Comparison of ENCODE assay signal across 1 cellular context in genomic region chr15:74843445-74843828, GRCh38.
TF ChIP-seq lines count a peak whose summit lies in the region.

No MANE protein-coding gene starts in this region.

TF ChIP-seq in HepG2, 621 proteins besides CTCF, POLR2A, EP300 and RAD21 (continues in another document):
- TF ChIP-seq RFX3 (CRISPR knock-in tag; IDR thresholded peaks at IDR 0.05) (no peak), ZNF558 (CRISPR knock-in tag; IDR thresholded peaks at IDR 0.05; ENCODE audit: borderline replicate concordance) (no peak), NONO (IDR thresholded peaks at IDR 0.05) (no peak), NONO (CRISPR knock-in tag; conservative IDR thresholded peaks at IDR 0.05) (no peak), MIER2 (CRISPR knock-in tag; IDR thresholded peaks at IDR 0.05) (no peak), ELF4 (CRISPR knock-in tag; IDR thresholded peaks at IDR 0.05; ENCODE audit: borderline replicate concordance) (no peak), DDIT3 (CRISPR knock-in tag; IDR thresholded peaks at IDR 0.05) (no peak), TRIM24 (CRISPR knock-in tag; IDR thresholded peaks at IDR 0.05) (no peak), CBFB (CRISPR knock-in tag; IDR thresholded peaks at IDR 0.05) (peak; percentile 6; the same call in 1 of the 2 replicates), ZNF563 (CRISPR knock-in tag; IDR thresholded peaks at IDR 0.05) (no peak), GABPA (IDR thresholded peaks at IDR 0.05; ENCODE audit: low read depth, low read length) (no peak), GABPA (CRISPR knock-in tag; IDR thresholded peaks at IDR 0.05; ENCODE audit: low read depth) (no peak), ZNF503 (CRISPR knock-in tag; IDR thresholded peaks at IDR 0.05) (no peak), ZNF274 (CRISPR knock-in tag; IDR thresholded peaks at IDR 0.05) (0 out of 2 replicates have a peak, but pooled peaks have one; percentile 4), HES4 (CRISPR knock-in tag; IDR thresholded peaks at IDR 0.05; ENCODE audit: borderline replicate concordance) (0 out of 2 replicates have a peak, but pooled peaks have one; percentile 5), MED13 (CRISPR knock-in tag; IDR thresholded peaks at IDR 0.05) (no peak), ZNF383 (CRISPR knock-in tag; IDR thresholded peaks at IDR 0.05; ENCODE audit: borderline replicate concordance) (no peak), SNRNP70 (IDR thresholded peaks at IDR 0.05; ENCODE audit: low read depth, low read length) (no peak), THAP11 (CRISPR knock-in tag; IDR thresholded peaks at IDR 0.05) (no peak), ZNF674 (CRISPR knock-in tag; IDR thresholded peaks at IDR 0.05; ENCODE audit: low read depth) (no peak), THRA (CRISPR knock-in tag; IDR thresholded peaks at IDR 0.05; ENCODE audit: borderline replicate concordance) (no peak), ZNF543 (CRISPR knock-in tag; IDR thresholded peaks at IDR 0.05) (no peak), ZNF430 (CRISPR knock-in tag; IDR thresholded peaks at IDR 0.05) (peak; percentile 2; the same call in 1 of the 2 replicates), ZBTB20 (CRISPR knock-in tag; IDR thresholded peaks at IDR 0.05; ENCODE audit: borderline replicate concordance, low read depth) (no peak), FOXM1 (CRISPR knock-in tag; IDR thresholded peaks at IDR 0.05) (no peak), TCF7 (IDR thresholded peaks at IDR 0.05; ENCODE audit: low read depth) (no peak), ZNF501 (CRISPR knock-in tag; IDR thresholded peaks at IDR 0.05) (peak; percentile 11; the same call in 1 of the 2 replicates), PATZ1 (CRISPR knock-in tag; IDR thresholded peaks at IDR 0.05) (0 out of 2 replicates have a peak, but pooled peaks have one; percentile 3), SP1 (IDR thresholded peaks at IDR 0.05) (no peak), SP1 (CRISPR knock-in tag; IDR thresholded peaks at IDR 0.05) (0 out of 2 replicates have a peak, but pooled peaks have one; percentile 2), ZNF747 (CRISPR knock-in tag; IDR thresholded peaks at IDR 0.05; ENCODE audit: borderline replicate concordance) (no peak), MIER3 (CRISPR knock-in tag; IDR thresholded peaks at IDR 0.05; ENCODE audit: borderline replicate concordance) (no peak), ARID2 (CRISPR knock-in tag; IDR thresholded peaks at IDR 0.05; ENCODE audit: borderline replicate concordance) (no peak), FOXP1 (IDR thresholded peaks at IDR 0.05) (no peak), FOXP1 (CRISPR knock-in tag; IDR thresholded peaks at IDR 0.05) (no peak), ZZZ3 (CRISPR knock-in tag; IDR thresholded peaks at IDR 0.05; ENCODE audit: borderline replicate concordance) (no peak), ZFAT (CRISPR knock-in tag; conservative IDR thresholded peaks at IDR 0.05) (0 out of 2 replicates have a peak, but pooled peaks have one; percentile 70), PAX8 (CRISPR knock-in tag; IDR thresholded peaks at IDR 0.05; ENCODE audit: borderline replicate concordance) (no peak), PRDM15 (CRISPR knock-in tag; IDR thresholded peaks at IDR 0.05) (0 out of 2 replicates have a peak, but pooled peaks have one; percentile 18), GZF1 (CRISPR knock-in tag; IDR thresholded peaks at IDR 0.05) (no peak), ZNF761 (CRISPR knock-in tag; conservative IDR thresholded peaks at IDR 0.05) (no peak), KMT2B (CRISPR knock-in tag; IDR thresholded peaks at IDR 0.05) (no peak), MEIS1 (CRISPR knock-in tag; IDR thresholded peaks at IDR 0.05; ENCODE audit: borderline replicate concordance) (no peak), RFX5 (IDR thresholded peaks at IDR 0.05; ENCODE audit: low read depth, low read length) (no peak), BRCA1 (CRISPR knock-in tag; IDR thresholded peaks at IDR 0.05) (no peak), HOXA5 (CRISPR knock-in tag; IDR thresholded peaks at IDR 0.05) (no peak), NR2F1 (CRISPR knock-in tag; IDR thresholded peaks at IDR 0.05) (no peak), NPAS2 (CRISPR knock-in tag; IDR thresholded peaks at IDR 0.05; ENCODE audit: borderline replicate concordance) (no peak), FOSL2 (CRISPR knock-in tag; IDR thresholded peaks at IDR 0.05) (0 out of 2 replicates have a peak, but pooled peaks have one; percentile 5), NFKBIZ (CRISPR knock-in tag; IDR thresholded peaks at IDR 0.05) (0 out of 2 replicates have a peak, but pooled peaks have one; percentile 1), MTF2 (CRISPR knock-in tag; IDR thresholded peaks at IDR 0.05; ENCODE audit: borderline replicate concordance) (no peak), TBL1XR1 (IDR thresholded peaks at IDR 0.05; ENCODE audit: borderline replicate concordance, low read length, partially characterized antibody) (no peak), ZNF180 (CRISPR knock-in tag; IDR thresholded peaks at IDR 0.05; ENCODE audit: borderline replicate concordance, low read depth) (no peak)
- TF ChIP-seq, protein P1, sequence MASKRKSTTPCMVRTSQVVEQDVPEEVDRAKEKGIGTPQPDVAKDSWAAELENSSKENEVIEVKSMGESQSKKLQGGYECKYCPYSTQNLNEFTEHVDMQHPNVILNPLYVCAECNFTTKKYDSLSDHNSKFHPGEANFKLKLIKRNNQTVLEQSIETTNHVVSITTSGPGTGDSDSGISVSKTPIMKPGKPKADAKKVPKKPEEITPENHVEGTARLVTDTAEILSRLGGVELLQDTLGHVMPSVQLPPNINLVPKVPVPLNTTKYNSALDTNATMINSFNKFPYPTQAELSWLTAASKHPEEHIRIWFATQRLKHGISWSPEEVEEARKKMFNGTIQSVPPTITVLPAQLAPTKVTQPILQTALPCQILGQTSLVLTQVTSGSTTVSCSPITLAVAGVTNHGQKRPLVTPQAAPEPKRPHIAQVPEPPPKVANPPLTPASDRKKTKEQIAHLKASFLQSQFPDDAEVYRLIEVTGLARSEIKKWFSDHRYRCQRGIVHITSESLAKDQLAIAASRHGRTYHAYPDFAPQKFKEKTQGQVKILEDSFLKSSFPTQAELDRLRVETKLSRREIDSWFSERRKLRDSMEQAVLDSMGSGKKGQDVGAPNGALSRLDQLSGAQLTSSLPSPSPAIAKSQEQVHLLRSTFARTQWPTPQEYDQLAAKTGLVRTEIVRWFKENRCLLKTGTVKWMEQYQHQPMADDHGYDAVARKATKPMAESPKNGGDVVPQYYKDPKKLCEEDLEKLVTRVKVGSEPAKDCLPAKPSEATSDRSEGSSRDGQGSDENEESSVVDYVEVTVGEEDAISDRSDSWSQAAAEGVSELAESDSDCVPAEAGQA (IDR thresholded peaks at IDR 0.05; ENCODE audit: low read depth): 0 out of 2 replicates have a peak, but pooled peaks have one; percentile 3
- TF ChIP-seq, protein P1 (CRISPR knock-in tag; IDR thresholded peaks at IDR 0.05; ENCODE audit: borderline replicate concordance): no peak
- TF ChIP-seq, protein P2, sequence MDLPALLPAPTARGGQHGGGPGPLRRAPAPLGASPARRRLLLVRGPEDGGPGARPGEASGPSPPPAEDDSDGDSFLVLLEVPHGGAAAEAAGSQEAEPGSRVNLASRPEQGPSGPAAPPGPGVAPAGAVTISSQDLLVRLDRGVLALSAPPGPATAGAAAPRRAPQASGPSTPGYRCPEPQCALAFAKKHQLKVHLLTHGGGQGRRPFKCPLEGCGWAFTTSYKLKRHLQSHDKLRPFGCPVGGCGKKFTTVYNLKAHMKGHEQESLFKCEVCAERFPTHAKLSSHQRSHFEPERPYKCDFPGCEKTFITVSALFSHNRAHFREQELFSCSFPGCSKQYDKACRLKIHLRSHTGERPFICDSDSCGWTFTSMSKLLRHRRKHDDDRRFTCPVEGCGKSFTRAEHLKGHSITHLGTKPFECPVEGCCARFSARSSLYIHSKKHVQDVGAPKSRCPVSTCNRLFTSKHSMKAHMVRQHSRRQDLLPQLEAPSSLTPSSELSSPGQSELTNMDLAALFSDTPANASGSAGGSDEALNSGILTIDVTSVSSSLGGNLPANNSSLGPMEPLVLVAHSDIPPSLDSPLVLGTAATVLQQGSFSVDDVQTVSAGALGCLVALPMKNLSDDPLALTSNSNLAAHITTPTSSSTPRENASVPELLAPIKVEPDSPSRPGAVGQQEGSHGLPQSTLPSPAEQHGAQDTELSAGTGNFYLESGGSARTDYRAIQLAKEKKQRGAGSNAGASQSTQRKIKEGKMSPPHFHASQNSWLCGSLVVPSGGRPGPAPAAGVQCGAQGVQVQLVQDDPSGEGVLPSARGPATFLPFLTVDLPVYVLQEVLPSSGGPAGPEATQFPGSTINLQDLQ (CRISPR knock-in tag; IDR thresholded peaks at IDR 0.05): no peak
